In the genomic region with DNA sequence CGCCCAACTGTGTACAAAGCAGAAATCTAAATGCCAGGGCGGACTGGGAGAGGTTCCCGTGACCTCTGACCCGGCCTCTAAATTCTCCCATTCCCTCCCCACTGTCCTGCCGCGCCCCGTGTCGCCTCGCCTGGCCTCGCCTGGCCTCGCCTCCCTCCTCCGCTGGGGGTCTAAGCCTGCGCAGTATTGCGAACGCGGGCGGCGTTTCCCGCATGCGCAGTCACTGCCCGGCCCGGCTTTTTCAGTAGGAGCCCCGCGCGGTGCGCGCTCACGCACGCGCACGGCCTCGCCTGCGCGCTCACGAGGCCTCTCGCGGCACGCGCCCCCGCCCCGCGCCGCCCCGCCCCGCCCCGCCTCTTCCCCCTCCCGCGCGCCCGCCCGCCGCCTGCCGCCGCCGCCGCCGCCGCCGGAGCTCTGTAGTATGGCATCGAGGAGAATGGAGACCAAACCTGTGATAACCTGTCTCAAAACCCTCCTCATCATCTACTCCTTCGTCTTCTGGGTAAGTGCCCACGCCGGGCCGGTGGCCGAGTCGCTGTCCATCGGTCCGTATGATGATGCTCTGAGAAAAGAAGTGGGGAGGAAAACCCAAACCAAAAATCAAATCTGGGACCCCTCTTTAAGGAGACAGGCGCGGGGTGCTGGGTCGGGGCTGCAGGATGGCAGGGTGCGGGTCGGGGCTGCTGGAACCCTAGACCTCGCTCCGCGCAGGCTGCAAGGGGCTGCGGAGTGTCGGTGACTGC, we compare ENCODE assay signal across 8 cellular contexts. TPM values are rescaled to one million over a fixed set of nuclear protein-coding genes. Genes with fewer than 3 reads are reported as not detected.
DNase-seq lines count a peak whose midpoint lies in the region; ATAC-seq and TF ChIP-seq lines count a peak whose summit lies in the region.

A gene with protein sequence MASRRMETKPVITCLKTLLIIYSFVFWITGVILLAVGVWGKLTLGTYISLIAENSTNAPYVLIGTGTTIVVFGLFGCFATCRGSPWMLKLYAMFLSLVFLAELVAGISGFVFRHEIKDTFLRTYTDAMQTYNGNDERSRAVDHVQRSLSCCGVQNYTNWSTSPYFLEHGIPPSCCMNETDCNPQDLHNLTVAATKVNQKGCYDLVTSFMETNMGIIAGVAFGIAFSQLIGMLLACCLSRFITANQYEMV (plus strand): TSS at position 417 of the 743 bp plus-strand sequence. CDS start 5 bp downstream, at position 422.

- H3K4me1 Mint-ChIP-seq in CD4-positive, alpha-beta T cell (ENCODE audit: low read depth): no peaks in the 10 kb centered on the region
- H3K4me1 Mint-ChIP-seq in activated naive CD8-positive, alpha-beta T cell treated with anti-CD3 and anti-CD28 coated beads for 36 hours: no peaks in the 10 kb centered on the region
- no peaks in the 10 kb centered on the region for H3K4me1 Mint-ChIP-seq in osteocyte (ENCODE audit: unreplicated experiment)

- H3K27ac ChIP-seq in CD4-positive, alpha-beta T cell (ENCODE audit: low read depth, low read length): no peak within 1 kb of the TSS

- H3K36me3 Mint-ChIP-seq in CD4-positive, alpha-beta T cell (ENCODE audit: low read depth): no peaks in the 10 kb centered on the region
- H3K36me3 Mint-ChIP-seq in activated naive CD8-positive, alpha-beta T cell treated with anti-CD3 and anti-CD28 coated beads for 36 hours: no peaks in the 10 kb centered on the region
- no peaks in the 10 kb centered on the region for H3K36me3 Mint-ChIP-seq in osteocyte (ENCODE audit: unreplicated experiment)

- intact Hi-C loops in CD4-positive, alpha-beta T cell (cut with DNase I, micrococcal nuclease): loop anchor here in 1 of 2 experiments (5.0 kb wide), 1 partner anchor 234 kb away; a partner anchor contains a TSS
- intact Hi-C loops in Right ventricle myocardium inferior (cut with DNase I): loop anchor here (5.0 kb wide), 1 partner anchor 91 kb away; no protein-coding TSS in a partner anchor

- ATAC-seq in CD4-positive, alpha-beta T cell (ENCODE audit: poor library complexity): peak; percentile 83
- ATAC-seq in GM21528 (IDR thresholded peaks at IDR 0.05; ENCODE audit: low FRiP score, unreplicated experiment) (peak; percentile 79), SK-N-SH treated with all-trans-retinoic acid at 6 μM for 48 hours (peak; percentile 73), Right ventricle myocardium inferior (peak; percentile 97)

- POLR2A ChIA-PET in CD4-positive, alpha-beta T cell (lab: Charles Lee): interaction anchor here (1.2 kb wide), 1 partner anchor 234 kb away, joined by 4 read pairs; a partner anchor contains a TSS

- DNase-seq in CD4-positive, alpha-beta T cell: peak; percentile 48 to 80 (median 72)
- peak; percentile 49 for DNase-seq in M059J (ENCODE audit: low read depth)
- peak; percentile 83 for DNase-seq in activated naive CD8-positive, alpha-beta T cell treated with anti-CD3 and anti-CD28 coated beads for 36 hours
- peak; percentile 90 for DNase-seq in Right ventricle myocardium inferior (ENCODE audit: missing footprints)
- peak; percentile 88 for DNase-seq in osteocyte (ENCODE audit: extremely low spot score, unreplicated experiment)
- DNase-seq in superior temporal gyrus (ENCODE audit: extremely low spot score): peak; percentile 76

- CTCF ChIA-PET in CD4-positive, alpha-beta T cell (lab: Charles Lee): no interaction called here

- peak within 1 kb of the TSS; percentile 90 for H3K4me3 Mint-ChIP-seq in CD4-positive, alpha-beta T cell
- peak within 1 kb of the TSS; percentile 79 for H3K4me3 Mint-ChIP-seq in activated naive CD8-positive, alpha-beta T cell treated with anti-CD3 and anti-CD28 coated beads for 36 hours
- H3K4me3 Mint-ChIP-seq in osteocyte (ENCODE audit: unreplicated experiment): peak within 1 kb of the TSS; percentile 73

- no peaks in the 10 kb centered on the region for H3K27me3 Mint-ChIP-seq in CD4-positive, alpha-beta T cell
- H3K27me3 Mint-ChIP-seq in activated naive CD8-positive, alpha-beta T cell treated with anti-CD3 and anti-CD28 coated beads for 36 hours: peaks cover 10% of the 10 kb centered on the region
- peaks cover 5% of the 10 kb centered on the region for H3K27me3 Mint-ChIP-seq in osteocyte (ENCODE audit: unreplicated experiment)

- no peaks in the 10 kb centered on the region for H3K9me3 ChIP-seq in CD4-positive, alpha-beta T cell (ENCODE audit: control insufficient read depth, low read length)

- TF ChIP-seq CTCF in CD4-positive, alpha-beta T cell (IDR thresholded peaks at IDR 0.05): no peak
- no peak for TF ChIP-seq CTCF in osteocyte (IDR thresholded peaks at IDR 0.05)

- H3K27me3 ChIP-seq in CD4-positive, alpha-beta T cell (ENCODE audit: control insufficient read depth, insufficient read depth, low read length): no peaks in the 10 kb centered on the region

- no peaks in the 10 kb centered on the region for H3K9me3 Mint-ChIP-seq in CD4-positive, alpha-beta T cell
- H3K9me3 Mint-ChIP-seq in activated naive CD8-positive, alpha-beta T cell treated with anti-CD3 and anti-CD28 coated beads for 36 hours: no peaks in the 10 kb centered on the region
- no peaks in the 10 kb centered on the region for H3K9me3 Mint-ChIP-seq in osteocyte (ENCODE audit: unreplicated experiment)

- peak within 1 kb of the TSS; percentile 39 for H3K27ac Mint-ChIP-seq in CD4-positive, alpha-beta T cell
- H3K27ac Mint-ChIP-seq in activated naive CD8-positive, alpha-beta T cell treated with anti-CD3 and anti-CD28 coated beads for 36 hours: no peak within 1 kb of the TSS
- H3K27ac Mint-ChIP-seq in osteocyte (ENCODE audit: unreplicated experiment): no peak within 1 kb of the TSS

TF ChIP-seq in SK-N-SH treated with all-trans-retinoic acid at 6 μM for 48 hours, 23 proteins besides CTCF, POLR2A, EP300 and RAD21 (continues in another document):
- TF ChIP-seq, protein P1, sequence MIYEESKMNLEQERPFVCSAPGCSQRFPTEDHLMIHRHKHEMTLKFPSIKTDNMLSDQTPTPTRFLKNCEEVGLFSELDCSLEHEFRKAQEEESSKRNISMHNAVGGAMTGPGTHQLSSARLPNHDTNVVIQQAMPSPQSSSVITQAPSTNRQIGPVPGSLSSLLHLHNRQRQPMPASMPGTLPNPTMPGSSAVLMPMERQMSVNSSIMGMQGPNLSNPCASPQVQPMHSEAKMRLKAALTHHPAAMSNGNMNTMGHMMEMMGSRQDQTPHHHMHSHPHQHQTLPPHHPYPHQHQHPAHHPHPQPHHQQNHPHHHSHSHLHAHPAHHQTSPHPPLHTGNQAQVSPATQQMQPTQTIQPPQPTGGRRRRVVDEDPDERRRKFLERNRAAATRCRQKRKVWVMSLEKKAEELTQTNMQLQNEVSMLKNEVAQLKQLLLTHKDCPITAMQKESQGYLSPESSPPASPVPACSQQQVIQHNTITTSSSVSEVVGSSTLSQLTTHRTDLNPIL (CRISPR knock-in tag; IDR thresholded peaks at IDR 0.05; ENCODE audit: low read depth): no peak
- TF ChIP-seq PPARA (CRISPR knock-in tag; IDR thresholded peaks at IDR 0.05; ENCODE audit: borderline replicate concordance) (no peak), CSDC2 (CRISPR knock-in tag; IDR thresholded peaks at IDR 0.05) (no peak), ARNTL (CRISPR knock-in tag; IDR thresholded peaks at IDR 0.05; ENCODE audit: borderline replicate concordance, low read depth) (no peak), TCF4 (CRISPR knock-in tag; IDR thresholded peaks at IDR 0.05; ENCODE audit: borderline replicate concordance) (no peak), RARB (CRISPR knock-in tag; IDR thresholded peaks at IDR 0.05) (no peak), GLIS3 (CRISPR knock-in tag; IDR thresholded peaks at IDR 0.05) (no peak), ZC3H10 (CRISPR knock-in tag; IDR thresholded peaks at IDR 0.05) (no peak), ZNF565 (CRISPR knock-in tag; conservative IDR thresholded peaks at IDR 0.05; ENCODE audit: low read depth) (no peak)
- TF ChIP-seq, protein P2, sequence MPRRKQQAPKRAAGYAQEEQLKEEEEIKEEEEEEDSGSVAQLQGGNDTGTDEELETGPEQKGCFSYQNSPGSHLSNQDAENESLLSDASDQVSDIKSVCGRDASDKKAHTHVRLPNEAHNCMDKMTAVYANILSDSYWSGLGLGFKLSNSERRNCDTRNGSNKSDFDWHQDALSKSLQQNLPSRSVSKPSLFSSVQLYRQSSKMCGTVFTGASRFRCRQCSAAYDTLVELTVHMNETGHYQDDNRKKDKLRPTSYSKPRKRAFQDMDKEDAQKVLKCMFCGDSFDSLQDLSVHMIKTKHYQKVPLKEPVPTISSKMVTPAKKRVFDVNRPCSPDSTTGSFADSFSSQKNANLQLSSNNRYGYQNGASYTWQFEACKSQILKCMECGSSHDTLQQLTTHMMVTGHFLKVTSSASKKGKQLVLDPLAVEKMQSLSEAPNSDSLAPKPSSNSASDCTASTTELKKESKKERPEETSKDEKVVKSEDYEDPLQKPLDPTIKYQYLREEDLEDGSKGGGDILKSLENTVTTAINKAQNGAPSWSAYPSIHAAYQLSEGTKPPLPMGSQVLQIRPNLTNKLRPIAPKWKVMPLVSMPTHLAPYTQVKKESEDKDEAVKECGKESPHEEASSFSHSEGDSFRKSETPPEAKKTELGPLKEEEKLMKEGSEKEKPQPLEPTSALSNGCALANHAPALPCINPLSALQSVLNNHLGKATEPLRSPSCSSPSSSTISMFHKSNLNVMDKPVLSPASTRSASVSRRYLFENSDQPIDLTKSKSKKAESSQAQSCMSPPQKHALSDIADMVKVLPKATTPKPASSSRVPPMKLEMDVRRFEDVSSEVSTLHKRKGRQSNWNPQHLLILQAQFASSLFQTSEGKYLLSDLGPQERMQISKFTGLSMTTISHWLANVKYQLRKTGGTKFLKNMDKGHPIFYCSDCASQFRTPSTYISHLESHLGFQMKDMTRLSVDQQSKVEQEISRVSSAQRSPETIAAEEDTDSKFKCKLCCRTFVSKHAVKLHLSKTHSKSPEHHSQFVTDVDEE (CRISPR knock-in tag; IDR thresholded peaks at IDR 0.05): no peak

RNA-seq across cellular contexts. Expression of the gene that starts here (rescaled TPM):
- under 1 TPM in 1 of 2 experiments, not detected in 1; 0.36 TPM for total RNA-seq in CD4-positive, alpha-beta T cell
- not detected in 2 replicates for total RNA-seq in M059J (2014; rRNA removed; shearing (Covaris generic))
- total RNA-seq in activated naive CD8-positive, alpha-beta T cell treated with anti-CD3 and anti-CD28 coated beads for 36 hours: under 1 TPM; 0.28 to 0.37 TPM
- 26.5 TPM for total RNA-seq in Right ventricle myocardium inferior
- 0.40 and 0.86 TPM in 2 replicates for total RNA-seq in osteocyte

Comparison
In these comparisons a context has a peak if more than half of its experiments do, and no peak if none do; other contexts are left out.
1. RNA of the gene that starts here (total RNA-seq): 26.5 TPM in Right ventricle myocardium inferior (single experiment); 0.40 to 0.86 TPM in osteocyte, 0.28 to 0.37 TPM in activated naive CD8-positive, alpha-beta T cell treated with anti-CD3 and anti-CD28 coated beads for 36 hours, 0.36 TPM in CD4-positive, alpha-beta T cell and not detected in M059J; every median in the first group is over 10 times any median in the second.
2. Peak in DNase-seq and ATAC-seq in CD4-positive, alpha-beta T cell; RNA of the gene not detected or under 1 TPM.
3. Peak in DNase-seq in M059J; RNA of the gene not detected or under 1 TPM.
4. Peak in DNase-seq in activated naive CD8-positive, alpha-beta T cell treated with anti-CD3 and anti-CD28 coated beads for 36 hours; RNA of the gene not detected or under 1 TPM.
5. Peak in DNase-seq in osteocyte; RNA of the gene not detected or under 1 TPM.
6. Peak in every context shown above with its lines, with median percentiles within 50 percentile points of each other: ATAC-seq, DNase-seq and H3K4me3 Mint-ChIP-seq.